19 cellular contexts compared by ENCODE assay signal in the genomic region with DNA sequence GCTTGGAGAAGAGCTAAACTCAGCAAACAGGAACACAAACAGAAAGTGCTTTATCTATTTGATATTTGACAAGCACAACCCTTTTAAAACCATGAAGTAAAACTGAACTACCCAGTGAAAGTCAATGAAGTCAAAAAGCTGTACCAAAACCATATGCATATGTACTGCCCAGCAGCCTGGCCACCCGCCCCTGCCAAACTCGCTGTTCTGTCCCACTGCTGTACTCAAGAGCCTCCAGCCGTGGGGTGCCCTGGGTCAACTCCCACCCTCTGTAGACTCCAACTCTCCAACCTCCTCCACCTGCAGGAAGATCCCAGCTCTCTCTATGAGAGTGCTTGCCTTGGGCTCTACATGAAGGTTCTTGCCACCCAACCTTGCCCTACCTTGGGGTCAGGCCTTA.
"Had no signal": no experiment of that assay in that cellular context is flagged by ENCODE, and none has a peak within 500 bp of the region (broad histone marks: within the 10 kb centered on the region; RNA-seq: fewer than 3 reads in every experiment).

No MANE protein-coding gene starts in this region.

- H3K27me3 ChIP-seq: MG63 had no signal

- H3K9ac ChIP-seq: KMS-11, SK-N-SH had no signal

- H3K4me3 ChIP-seq: MG63 had no signal

- H3K36me3 ChIP-seq: MG63 had no signal

- FAIRE-seq: HepG2 had no signal

- DNase-seq: IMR-90, Kasumi-1, MG63, NCI-H1092 treated with DMSO at 0.1 percent for 48 hours, NCI-H1436, NCI-H187, NCI-H2029, NCI-H2081 treated with DMSO at 0.1 percent for 48 hours, NCI-H2227 treated with DMSO at 0.1 percent for 48 hours, NCI-H524, NCI-H526 treated with DMSO at 0.1 percent for 48 hours, NCI-H748 treated with DMSO at 0.1 percent for 48 hours, PC-3, SHP77, SK-N-SH, SW 1271 had no signal

- H3K9me3 ChIP-seq: MG63, SK-N-SH had no signal

- H3K4me2 ChIP-seq: KMS-11, SK-N-SH had no signal

- H3K27ac ChIP-seq: KMS-11, RWPE1 had no signal

- H3K9me2 ChIP-seq: SK-N-SH had no signal
